ENCODE assay signal across 23 cellular contexts in the genomic region with DNA sequence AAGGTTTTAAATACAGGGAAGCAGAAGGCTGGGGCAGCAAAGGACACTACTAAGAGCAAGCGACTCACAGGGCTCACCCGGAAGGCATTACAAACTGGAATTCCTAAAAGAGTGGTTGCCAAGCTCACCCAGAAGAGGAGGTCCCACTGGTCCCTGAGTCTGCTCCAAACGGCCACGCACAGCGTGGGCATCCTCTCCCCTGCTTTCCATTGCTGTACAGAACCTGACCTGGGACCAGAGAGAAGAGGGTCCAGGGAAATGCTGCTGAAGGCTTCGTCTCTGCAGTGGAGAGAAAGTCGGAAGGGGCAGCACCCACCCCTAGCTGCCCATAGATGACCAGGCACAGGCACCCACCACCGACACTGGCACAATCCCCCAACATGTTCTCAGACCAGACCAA.
"Had no signal": no experiment of that assay in that cellular context is flagged by ENCODE, and none has a peak within 500 bp of the region (broad histone marks: within the 10 kb centered on the region; RNA-seq: fewer than 3 reads in every experiment).

No MANE protein-coding gene starts in this region.

- H3K4me3 ChIP-seq: gastrocnemius medialis, psoas muscle, spleen, upper lobe of left lung had no signal

- H3K27ac Mint-ChIP-seq: activated CD4-positive, alpha-beta T cell treated with anti-CD3 and anti-CD28 coated beads for 36 hours; activated CD8-positive, alpha-beta T cell treated with anti-CD3 and anti-CD28 coated beads, Interleukin-2, amount 10 ng/mL, durations not matched to agents 7 days and 5 days; activated naive CD8-positive, alpha-beta T cell; naive thymus-derived CD4-positive, alpha-beta T cell; T-helper 2 cell treated with Interferon-gamma antibody and Interleukin-4, amounts not matched to agents 5 μg/mL and 100 μg/mL, for 36 hours had no signal

- H3K9ac ChIP-seq: parathyroid adenoma had no signal

- H3K36me3 ChIP-seq: brain microvascular endothelial cell, gastrocnemius medialis, spleen, upper lobe of left lung had no signal

- H3K4me1 ChIP-seq: parathyroid adenoma had no signal

- DNase-seq: activated CD4-positive, alpha-beta T cell treated with anti-CD3 and anti-CD28 coated beads for 36 hours; activated CD4-positive, CD25-positive, alpha-beta regulatory T cell; activated CD8-positive, alpha-beta T cell treated with anti-CD3 and anti-CD28 coated beads, Interleukin-2, amount 10 ng/mL, durations not matched to agents 7 days and 5 days; activated effector memory CD4-positive, alpha-beta T cell treated with Interleukin-2 at 50 U/mL for 16 hours; activated naive CD4-positive, alpha-beta T cell treated with Interleukin-2 at 50 U/mL for 16 hours; brain microvascular endothelial cell; cortex of kidney; effector memory CD8-positive, alpha-beta T cell; erythroblast; gastrocnemius medialis; glutamatergic neuron; mammary epithelial cell; midbrain; naive thymus-derived CD4-positive, alpha-beta T cell; occipital lobe; psoas muscle; spleen; stimulated activated naive CD4-positive, alpha-beta T cell; T-helper 1 cell; upper lobe of left lung had no signal

- H3K27me3 ChIP-seq: brain microvascular endothelial cell, gastrocnemius medialis, spleen, upper lobe of left lung had no signal

- H3K27ac ChIP-seq: brain microvascular endothelial cell, parathyroid adenoma, psoas muscle, spleen had no signal

- ATAC-seq: activated CD4-positive, alpha-beta T cell treated with anti-CD3 and anti-CD28 coated beads for 36 hours; activated CD8-positive, alpha-beta T cell treated with anti-CD3 and anti-CD28 coated beads, Interleukin-2, amount 10 ng/mL, durations not matched to agents 7 days and 5 days; effector memory CD8-positive, alpha-beta T cell; gastrocnemius medialis; naive thymus-derived CD4-positive, alpha-beta T cell; psoas muscle had no signal

- H3K9me3 Mint-ChIP-seq: effector memory CD8-positive, alpha-beta T cell; naive thymus-derived CD4-positive, alpha-beta T cell; T-helper 2 cell treated with Interferon-gamma antibody and Interleukin-4, amounts not matched to agents 5 μg/mL and 100 μg/mL, for 36 hours had no signal

- H2AFZ ChIP-seq: parathyroid adenoma had no signal

- H3K4me3 Mint-ChIP-seq: activated CD4-positive, alpha-beta T cell treated with anti-CD3 and anti-CD28 coated beads for 36 hours; activated CD8-positive, alpha-beta T cell treated with anti-CD3 and anti-CD28 coated beads, Interleukin-2, amount 10 ng/mL, durations not matched to agents 7 days and 5 days; activated naive CD8-positive, alpha-beta T cell; effector memory CD8-positive, alpha-beta T cell; naive thymus-derived CD4-positive, alpha-beta T cell; T-helper 2 cell treated with Interferon-gamma antibody and Interleukin-4, amounts not matched to agents 5 μg/mL and 100 μg/mL, for 36 hours had no signal

- H3K27me3 Mint-ChIP-seq: activated naive CD8-positive, alpha-beta T cell; effector memory CD8-positive, alpha-beta T cell had no signal

- H3K9me3 ChIP-seq: gastrocnemius medialis, psoas muscle, spleen, upper lobe of left lung had no signal
